In the genomic region with DNA sequence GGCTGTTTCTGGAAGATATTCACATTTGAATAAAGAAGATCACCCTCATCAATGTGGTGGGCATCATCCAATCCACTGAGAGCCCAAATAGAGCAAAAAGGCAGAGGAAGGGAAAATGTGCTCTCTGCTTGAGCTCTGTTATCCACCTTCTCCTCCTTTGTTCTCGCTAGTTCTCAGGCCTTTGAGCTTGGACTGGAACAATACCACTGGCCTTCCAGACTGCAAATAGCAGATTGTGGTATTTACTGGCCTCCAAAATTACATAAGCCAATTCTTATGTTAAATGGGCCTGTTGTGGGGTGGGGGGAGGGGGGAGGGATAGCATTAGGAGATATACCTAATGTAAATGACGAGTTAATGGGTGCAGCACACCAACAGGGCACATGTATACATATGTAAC, we compare ENCODE assay signal across 19 cellular contexts.
"Had no signal": no experiment of that assay in that cellular context is flagged by ENCODE, and none has a peak within 500 bp of the region (broad histone marks: within the 10 kb centered on the region; RNA-seq: fewer than 3 reads in every experiment).

No MANE protein-coding gene starts in this region.

- H3K4me3 ChIP-seq: coronary artery, heart left ventricle, spleen, testis, tibial nerve, upper lobe of right lung, vagina had no signal

- H3K27ac ChIP-seq: coronary artery, heart left ventricle, spleen, testis, tibial nerve, upper lobe of right lung, vagina had no signal

- DNase-seq: effector CD4-positive, alpha-beta T cell; foreskin melanocyte; heart left ventricle; hippocampal formation; naive thymus-derived CD4-positive, alpha-beta T cell; nephron progenitor cell; posterior cingulate gyrus; spleen; stimulated activated CD4-positive, alpha-beta T cell treated with anti-CD3 and anti-CD28 coated beads, Interleukin-15, amount 100 ng/mL, for 24 hours; stimulated activated CD4-positive, alpha-beta T cell treated with anti-CD3 and anti-CD28 coated beads, Interleukin-1b, Interleukin-23, amount 100 ng/mL, for 48 hours; stimulated activated CD4-positive, alpha-beta T cell treated with anti-CD3 and anti-CD28 coated beads, Interleukin-4, amount 100 ng/mL, for 24 hours; stimulated activated naive B cell treated with anti-CD40 and anti-IgM and Interleukin-4, amounts not matched to agents 10 μg/mL and 1 μg/mL and 100 μg/mL, for 72 hours; stimulated activated naive CD8-positive, alpha-beta T cell treated with anti-CD3 and anti-CD28 coated beads, Interleukin-15, amount 100 ng/mL, for 72 hours; testis; upper lobe of right lung had no signal

- H3K36me3 Mint-ChIP-seq: naive thymus-derived CD4-positive, alpha-beta T cell; stimulated activated naive B cell treated with anti-CD40 and anti-IgM and Interleukin-4, amounts not matched to agents 10 μg/mL and 1 μg/mL and 100 μg/mL, for 72 hours had no signal

- H3K4me3 Mint-ChIP-seq: naive thymus-derived CD4-positive, alpha-beta T cell; nephron progenitor cell; stimulated activated naive B cell treated with anti-CD40 and anti-IgM and Interleukin-4, amounts not matched to agents 10 μg/mL and 1 μg/mL and 100 μg/mL, for 72 hours; stimulated activated naive CD8-positive, alpha-beta T cell treated with anti-CD3 and anti-CD28 coated beads, Interleukin-15, amount 100 ng/mL, for 72 hours had no signal

- H3K36me3 ChIP-seq: heart left ventricle, spleen, tibial nerve, upper lobe of right lung, vagina had no signal

- H3K4me1 ChIP-seq: heart left ventricle, spleen, testis, tibial nerve, upper lobe of right lung, vagina had no signal

- H3K9me3 Mint-ChIP-seq: stimulated activated naive B cell treated with anti-CD40 and anti-IgM and Interleukin-4, amounts not matched to agents 10 μg/mL and 1 μg/mL and 100 μg/mL, for 72 hours had no signal

- ATAC-seq: heart left ventricle; naive thymus-derived CD4-positive, alpha-beta T cell; sciatic nerve; stimulated activated naive B cell treated with anti-CD40 and anti-IgM and Interleukin-4, amounts not matched to agents 10 μg/mL and 1 μg/mL and 100 μg/mL, for 72 hours; stimulated activated naive CD8-positive, alpha-beta T cell treated with anti-CD3 and anti-CD28 coated beads, Interleukin-15, amount 100 ng/mL, for 72 hours; upper lobe of right lung had no signal

- H3K27me3 ChIP-seq: testis, tibial nerve, upper lobe of right lung, vagina had no signal

- H3K27ac Mint-ChIP-seq: naive thymus-derived CD4-positive, alpha-beta T cell; nephron progenitor cell; stimulated activated naive B cell treated with anti-CD40 and anti-IgM and Interleukin-4, amounts not matched to agents 10 μg/mL and 1 μg/mL and 100 μg/mL, for 72 hours; stimulated activated naive CD8-positive, alpha-beta T cell treated with anti-CD3 and anti-CD28 coated beads, Interleukin-15, amount 100 ng/mL, for 72 hours had no signal

- H3K9me3 ChIP-seq: testis, upper lobe of right lung, vagina had no signal

- H3K4me1 Mint-ChIP-seq: naive thymus-derived CD4-positive, alpha-beta T cell; nephron progenitor cell; stimulated activated naive B cell treated with anti-CD40 and anti-IgM and Interleukin-4, amounts not matched to agents 10 μg/mL and 1 μg/mL and 100 μg/mL, for 72 hours; stimulated activated naive CD8-positive, alpha-beta T cell treated with anti-CD3 and anti-CD28 coated beads, Interleukin-15, amount 100 ng/mL, for 72 hours had no signal
